Comparison of ENCODE assay signal across 11 cellular contexts in genomic region chr19:57812201-57812600, GRCh38. TPM values are rescaled to one million over a fixed set of nuclear protein-coding genes. Genes with fewer than 3 reads are reported as not detected.
DNase-seq lines count a peak whose midpoint lies in the region; ATAC-seq and TF ChIP-seq lines count a peak whose summit lies in the region.
"Had no signal": no experiment of that assay in that cellular context is flagged by ENCODE, and none has a peak within 500 bp of the region (broad histone marks: within the 10 kb centered on the region; RNA-seq: fewer than 3 reads in every experiment).

No MANE protein-coding gene starts in this region.

- H4K5ac ChIP-seq in mesendoderm (ENCODE audit: low read length): no peak overlapping the region

- no CpG with 5 or more reads among the region's 2 CpGs for WGBS in mesendoderm (ENCODE audit: extremely low coverage, insufficient coverage, low lambda C conversion rate)
- WGBS in ovary, 3 donors: 75 to 81% (median 78%) methylated on average over 2 of the region's 2 CpGs

- H2BK120ac ChIP-seq in mesendoderm (ENCODE audit: low read depth, low read length): no peak overlapping the region

- H2AK5ac ChIP-seq in mesendoderm (ENCODE audit: low read length): no peak overlapping the region

- H3K4ac ChIP-seq in mesendoderm (ENCODE audit: low read depth, low read length): no peak overlapping the region

- peaks cover 54% of the 10 kb centered on the region for H3K4me1 Mint-ChIP-seq in CD4-positive, alpha-beta T cell (ENCODE audit: low read depth)
- H3K4me1 Mint-ChIP-seq in T-helper 2 cell treated with Interferon-gamma antibody and Interleukin-4, amounts not matched to agents 5 μg/mL and 100 μg/mL, for 36 hours (ENCODE audit: low read depth): peaks cover 27% of the 10 kb centered on the region

- H3K27me3 ChIP-seq in CD4-positive, alpha-beta T cell (ENCODE audit: control insufficient read depth, insufficient read depth, low read length): no peaks in the 10 kb centered on the region
- H3K27me3 ChIP-seq in mesendoderm (ENCODE audit: insufficient read depth, low read length, poor library complexity) (no peaks in the 10 kb centered on the region), ovary (no peaks in the 10 kb centered on the region)
- H3K27me3 ChIP-seq: MG63 had no signal

- no peak overlapping the region for H2BK5ac ChIP-seq in mesendoderm (ENCODE audit: low read length)

- H3K4me3 ChIP-seq in mesendoderm (ENCODE audit: low read length): no peak overlapping the region
- no peak overlapping the region for H3K4me3 ChIP-seq in ovary
- H3K4me3 ChIP-seq: MG63 had no signal

- H3K4me2 ChIP-seq in mesendoderm (ENCODE audit: low read length): peak overlapping the region; percentile 23

- H3K4me1 ChIP-seq in mesendoderm (ENCODE audit: control insufficient read depth, low read depth, low read length) (peaks cover 3% of the 10 kb centered on the region), ovary (ENCODE audit: insufficient read depth) (peaks cover 7% of the 10 kb centered on the region)

- no peak for TF ChIP-seq EP300 in ovary (IDR thresholded peaks at IDR 0.05)

- H3K36me3 ChIP-seq in mesendoderm (ENCODE audit: control insufficient read depth, insufficient read depth, low read length) (peaks cover 5% of the 10 kb centered on the region), ovary (no peaks in the 10 kb centered on the region)

- H3K36me3 Mint-ChIP-seq in CD4-positive, alpha-beta T cell (ENCODE audit: low read depth): peaks cover 60% of the 10 kb centered on the region
- peaks cover 46% of the 10 kb centered on the region for H3K36me3 Mint-ChIP-seq in T-helper 2 cell treated with Interferon-gamma antibody and Interleukin-4, amounts not matched to agents 5 μg/mL and 100 μg/mL, for 36 hours (ENCODE audit: low read depth)

- no peak overlapping the region for H2BK15ac ChIP-seq in mesendoderm (replicated peaks; ENCODE audit: low read depth)

- H3K27me3 Mint-ChIP-seq in CD4-positive, alpha-beta T cell: no peaks in the 10 kb centered on the region
- H3K27me3 Mint-ChIP-seq in T-helper 2 cell treated with Interferon-gamma antibody and Interleukin-4, amounts not matched to agents 5 μg/mL and 100 μg/mL, for 36 hours (ENCODE audit: low read depth): no peaks in the 10 kb centered on the region

- intact Hi-C loops in CD4-positive, alpha-beta T cell (cut with DNase I, micrococcal nuclease): loop anchor here (1.0 to 10.0 kb wide), 3 partner anchors 41 to 513 kb away; partner anchors contain the start of genes ZNF329 (in 1 of the 2) and ZSCAN22 (in 1 of the 2)
- intact Hi-C loops in ovary (cut with DNase I): no loop called here

- peak overlapping the region; percentile 27 for H3K27ac ChIP-seq in CD4-positive, alpha-beta T cell (ENCODE audit: low read depth, low read length)
- no peak overlapping the region for H3K27ac ChIP-seq in mesendoderm (ENCODE audit: low read depth, low read length)
- no peak overlapping the region for H3K27ac ChIP-seq in ovary

- no peak for TF ChIP-seq POLR2A in ovary (IDR thresholded peaks at IDR 0.05)

- no peaks in the 10 kb centered on the region for H3K9me3 Mint-ChIP-seq in CD4-positive, alpha-beta T cell
- H3K9me3 Mint-ChIP-seq in T-helper 2 cell treated with Interferon-gamma antibody and Interleukin-4, amounts not matched to agents 5 μg/mL and 100 μg/mL, for 36 hours: no peaks in the 10 kb centered on the region

- no peak overlapping the region for H3K9ac ChIP-seq in mesendoderm (ENCODE audit: low read length)

- no peak overlapping the region for H3K18ac ChIP-seq in mesendoderm (ENCODE audit: low read length)

- H3K23ac ChIP-seq in mesendoderm (ENCODE audit: low read length): no peak overlapping the region

- ATAC-seq in CD4-positive, alpha-beta T cell (ENCODE audit: poor library complexity): no peak
- peak; percentile 25 for ATAC-seq in GM19468 (IDR thresholded peaks at IDR 0.05; ENCODE audit: extremely low read depth, unreplicated experiment)

- no peak for TF ChIP-seq CTCF in CD4-positive, alpha-beta T cell (IDR thresholded peaks at IDR 0.05)
- no peak for TF ChIP-seq CTCF in ovary (IDR thresholded peaks at IDR 0.05)

- POLR2A ChIA-PET in CD4-positive, alpha-beta T cell (lab: Charles Lee): no interaction called here

- H3K79me2 ChIP-seq in mesendoderm (ENCODE audit: control insufficient read depth, insufficient read depth, low read length): peaks cover 30% of the 10 kb centered on the region

- CTCF ChIA-PET in CD4-positive, alpha-beta T cell (lab: Charles Lee): no interaction called here

- peaks cover 12% of the 10 kb centered on the region for H3K79me1 ChIP-seq in mesendoderm (ENCODE audit: low read length)

- H4K8ac ChIP-seq in mesendoderm (ENCODE audit: low read depth, low read length): no peak overlapping the region

- no peak for DNase-seq in CD4-positive, alpha-beta T cell
- DNase-seq in T-helper 2 cell treated with Interferon-gamma antibody and Interleukin-4, amounts not matched to agents 5 μg/mL and 100 μg/mL, for 36 hours (ENCODE audit: low spot score): peak; percentile 27
- no peak for DNase-seq in mesendoderm
- DNase-seq in SIG-M5 (lab: John Stamatoyannopoulos, UW): no peak
- DNase-seq in NCI-H1694 (lab: John Stamatoyannopoulos, UW): no peak
- DNase-seq in COLO668 (lab: John Stamatoyannopoulos, UW; ENCODE audit: unreplicated experiment): no peak
- no peak for DNase-seq in ovary
- DNase-seq: COR-L47, MG63, T-helper 9 cell had no signal

- H3K4me3 Mint-ChIP-seq in CD4-positive, alpha-beta T cell: peak overlapping the region; percentile 57
- peak overlapping the region; percentile 80 for H3K4me3 Mint-ChIP-seq in T-helper 2 cell treated with Interferon-gamma antibody and Interleukin-4, amounts not matched to agents 5 μg/mL and 100 μg/mL, for 36 hours

- H3K9me3 ChIP-seq in CD4-positive, alpha-beta T cell (ENCODE audit: control insufficient read depth, low read length): no peaks in the 10 kb centered on the region
- no peaks in the 10 kb centered on the region for H3K9me3 ChIP-seq in ovary
- H3K9me3 ChIP-seq: MG63 had no signal

- no peak overlapping the region for H3K56ac ChIP-seq in mesendoderm (ENCODE audit: low read length)

- H3K27ac Mint-ChIP-seq in CD4-positive, alpha-beta T cell: peak overlapping the region; percentile 94
- peak overlapping the region; percentile 42 for H3K27ac Mint-ChIP-seq in T-helper 2 cell treated with Interferon-gamma antibody and Interleukin-4, amounts not matched to agents 5 μg/mL and 100 μg/mL, for 36 hours

RNA-seq across cellular contexts. Expression of gene ZNF552, which starts 2.5 kb away (rescaled TPM):
- 10 to 100 TPM; 22.2 to 22.3 TPM for total RNA-seq in CD4-positive, alpha-beta T cell
- polyA plus RNA-seq in mesendoderm (2013, experiment 1 of 2): 7.8 TPM
- 8.2 TPM for polyA plus RNA-seq in mesendoderm (2013, experiment 2 of 2)
- 1 to 10 TPM; 5.2 to 9.9 (median 7.2) TPM for total RNA-seq in ovary
- polyA plus RNA-seq in ovary: 1 to 10 TPM; 4.9 to 7.1 TPM

RNA-seq across cellular contexts. Expression of gene ZNF587B, which starts 17.9 kb away (rescaled TPM):
- 10 to 100 TPM; 23.0 to 23.8 TPM for total RNA-seq in CD4-positive, alpha-beta T cell
- 22.6 TPM for polyA plus RNA-seq in mesendoderm (2013, experiment 1 of 2)
- polyA plus RNA-seq in mesendoderm (2013, experiment 2 of 2): 21.8 TPM
- 10 to 100 TPM in 5 of 7 donors, 1 to 10 TPM in 2; 7.8 to 19.4 (median 12.5) TPM for total RNA-seq in ovary
- 1 to 10 TPM; 4.0 to 4.6 TPM for polyA plus RNA-seq in ovary

RNA-seq across cellular contexts. Expression of gene ZNF587, which starts 37.5 kb away (rescaled TPM):
- total RNA-seq in CD4-positive, alpha-beta T cell: 10 to 100 TPM; 37.6 to 41.5 TPM
- polyA plus RNA-seq in mesendoderm (2013, experiment 1 of 2): 15.6 TPM
- 15.9 TPM for polyA plus RNA-seq in mesendoderm (2013, experiment 2 of 2)
- total RNA-seq in ovary: 10 to 100 TPM; 20.7 to 41.6 (median 39.4) TPM
- 10 to 100 TPM; 12.3 to 27.7 TPM for polyA plus RNA-seq in ovary

RNA-seq across cellular contexts. Expression of gene ZNF586, which starts 42.7 kb away (rescaled TPM):
- total RNA-seq in CD4-positive, alpha-beta T cell: 10 to 100 TPM; 51.1 to 53.4 TPM
- 8.3 TPM for polyA plus RNA-seq in mesendoderm (2013, experiment 1 of 2)
- polyA plus RNA-seq in mesendoderm (2013, experiment 2 of 2): 8.8 TPM
- 10 to 100 TPM; 15.4 to 21.7 (median 17.2) TPM for total RNA-seq in ovary
- polyA plus RNA-seq in ovary: 10 to 100 TPM in 1 of 2 donors, 1 to 10 TPM in 1; 7.9 to 11.8 TPM

Comparison
In these comparisons a context has a peak if more than half of its experiments do, and no peak if none do; other contexts are left out.
1. intact Hi-C loops: an anchor here in CD4-positive, alpha-beta T cell (1.0 to 10.0 kb wide); none called in ovary.